Comparison of ENCODE assay signal across 11 cellular contexts in the genomic region with DNA sequence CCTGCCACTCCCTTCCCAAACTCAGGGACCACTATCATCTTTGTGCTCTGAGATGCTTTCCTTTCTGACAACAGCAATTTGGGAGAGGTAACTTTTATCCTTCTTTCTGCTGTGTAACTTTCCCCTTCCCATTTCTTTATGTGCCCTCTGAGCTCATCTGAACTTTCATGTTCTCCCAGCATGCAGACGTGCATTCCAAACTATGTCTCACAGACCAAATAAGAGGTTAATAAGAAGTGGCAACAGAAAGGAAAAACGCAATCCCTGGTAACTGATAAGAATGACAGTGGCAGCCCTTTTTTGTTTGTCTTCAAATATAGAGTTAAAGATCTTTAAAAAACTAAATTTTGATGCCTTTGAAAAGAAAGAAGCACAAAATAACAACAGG.
DNase-seq lines count a peak whose midpoint lies in the region; ATAC-seq and TF ChIP-seq lines count a peak whose summit lies in the region.
"Had no signal": no experiment of that assay in that cellular context is flagged by ENCODE, and none has a peak within 500 bp of the region (broad histone marks: within the 10 kb centered on the region; RNA-seq: fewer than 3 reads in every experiment).

No MANE protein-coding gene starts in this region.

- no peaks in the 10 kb centered on the region for H3K27me3 Mint-ChIP-seq in activated CD4-positive, alpha-beta T cell treated with anti-CD3 and anti-CD28 coated beads, Interleukin-2, amount 10 ng/mL, durations not matched to agents 7 days and 5 days
- H3K27me3 Mint-ChIP-seq in activated T-helper 1 cell treated with anti-CD3 and anti-CD28 coated beads, Interleukin-12 subunit alpha, Interleukin-12 subunit beta, Interleukin-2, Interleukin-4 antibody, amounts not matched to agents 30 ng/mL and 10 ng/mL and 1 ng/mL, durations not matched to agents 14 hours and 24 hours and 36 hours (ENCODE audit: insufficient read depth): peaks cover 5% of the 10 kb centered on the region
- H3K27me3 Mint-ChIP-seq in glutamatergic neuron (ENCODE audit: unreplicated experiment): no peaks in the 10 kb centered on the region

- no peak for TF ChIP-seq EP300 in stomach (IDR thresholded peaks at IDR 0.05)

- in situ Hi-C loops in ACHN (cut with HindIII; ENCODE audit: low pct_ligation_motif_present, low pct_unique_long_range_greater_than_20kb, low sequenced_read_pairs): no loop called here

- no peak for DNase-seq in activated CD4-positive, alpha-beta T cell treated with anti-CD3 and anti-CD28 coated beads, Interleukin-2, amount 10 ng/mL, durations not matched to agents 7 days and 5 days
- DNase-seq in activated CD4-positive, alpha-beta T cell treated with anti-CD3 and anti-CD28 coated beads for 48 hours: no peak
- no peak for DNase-seq in activated T-helper 1 cell treated with anti-CD3 and anti-CD28 coated beads, Interleukin-12 subunit alpha, Interleukin-12 subunit beta, Interleukin-2, Interleukin-4 antibody, amounts not matched to agents 30 ng/mL and 10 ng/mL and 1 ng/mL, durations not matched to agents 14 hours and 24 hours and 36 hours (ENCODE audit: low spot score)
- DNase-seq in glutamatergic neuron (no peak), stomach (no peak), GOT3 (lab: John Stamatoyannopoulos, UW) (no peak), ACHN (no peak)
- DNase-seq: amniotic stem cell, NCI-H1105, SJCRH30 had no signal

- peaks cover 31 to 64% (median 50%) of the 10 kb centered on the region in 4 donors for H3K36me3 ChIP-seq in stomach
- H3K36me3 ChIP-seq: SJCRH30 had no signal

- no peak for TF ChIP-seq POLR2A in stomach (IDR thresholded peaks at IDR 0.05)

- peaks cover 99% of the 10 kb centered on the region for H3K4me1 Mint-ChIP-seq in activated CD4-positive, alpha-beta T cell treated with anti-CD3 and anti-CD28 coated beads, Interleukin-2, amount 10 ng/mL, durations not matched to agents 7 days and 5 days
- H3K4me1 Mint-ChIP-seq in activated T-helper 1 cell treated with anti-CD3 and anti-CD28 coated beads, Interleukin-12 subunit alpha, Interleukin-12 subunit beta, Interleukin-2, Interleukin-4 antibody, amounts not matched to agents 30 ng/mL and 10 ng/mL and 1 ng/mL, durations not matched to agents 14 hours and 24 hours and 36 hours (ENCODE audit: low read depth): peaks cover 70% of the 10 kb centered on the region
- peaks cover 72% of the 10 kb centered on the region for H3K4me1 Mint-ChIP-seq in glutamatergic neuron (ENCODE audit: low read depth, unreplicated experiment)

- POLR2A ChIA-PET in activated CD4-positive, alpha-beta T cell treated with anti-CD3 and anti-CD28 coated beads, Interleukin-2, amount 10 ng/mL, durations not matched to agents 7 days and 5 days (lab: Charles Lee): no interaction called here

- no peak overlapping the region for H3K4me3 ChIP-seq in stomach
- H3K4me3 ChIP-seq: SJCRH30 had no signal

- no peak for TF ChIP-seq CTCF in glutamatergic neuron (IDR thresholded peaks at IDR 0.05; ENCODE audit: partially characterized antibody, unreplicated experiment)
- TF ChIP-seq CTCF in stomach (IDR thresholded peaks at IDR 0.05): no peak

- no peaks in the 10 kb centered on the region for H3K9me3 Mint-ChIP-seq in activated CD4-positive, alpha-beta T cell treated with anti-CD3 and anti-CD28 coated beads, Interleukin-2, amount 10 ng/mL, durations not matched to agents 7 days and 5 days
- no peaks in the 10 kb centered on the region for H3K9me3 Mint-ChIP-seq in activated T-helper 1 cell treated with anti-CD3 and anti-CD28 coated beads, Interleukin-12 subunit alpha, Interleukin-12 subunit beta, Interleukin-2, Interleukin-4 antibody, amounts not matched to agents 30 ng/mL and 10 ng/mL and 1 ng/mL, durations not matched to agents 14 hours and 24 hours and 36 hours
- H3K9me3 Mint-ChIP-seq in glutamatergic neuron (ENCODE audit: unreplicated experiment): peaks cover 5% of the 10 kb centered on the region

- intact Hi-C loops in activated T-helper 1 cell treated with anti-CD3 and anti-CD28 coated beads, Interleukin-12 subunit alpha, Interleukin-12 subunit beta, Interleukin-2, Interleukin-4 antibody, amounts not matched to agents 30 ng/mL and 10 ng/mL and 1 ng/mL, durations not matched to agents 14 hours and 24 hours and 36 hours (cut with micrococcal nuclease): loop anchor here (1.0 kb wide), 4 partner anchors 18 to 251 kb away; no protein-coding TSS in a partner anchor
- intact Hi-C loops in stomach (cut with DNase I; ENCODE audit: low total_unique reads): no loop called here

- peaks cover 86% of the 10 kb centered on the region for H3K36me3 Mint-ChIP-seq in activated CD4-positive, alpha-beta T cell treated with anti-CD3 and anti-CD28 coated beads, Interleukin-2, amount 10 ng/mL, durations not matched to agents 7 days and 5 days (ENCODE audit: low read depth)
- peaks cover 72% of the 10 kb centered on the region for H3K36me3 Mint-ChIP-seq in activated T-helper 1 cell treated with anti-CD3 and anti-CD28 coated beads, Interleukin-12 subunit alpha, Interleukin-12 subunit beta, Interleukin-2, Interleukin-4 antibody, amounts not matched to agents 30 ng/mL and 10 ng/mL and 1 ng/mL, durations not matched to agents 14 hours and 24 hours and 36 hours (ENCODE audit: low read depth)
- H3K36me3 Mint-ChIP-seq in glutamatergic neuron (ENCODE audit: unreplicated experiment): no peaks in the 10 kb centered on the region

- ATAC-seq in GM18867 (IDR thresholded peaks at IDR 0.05; ENCODE audit: unreplicated experiment): no peak

- H3K4me1 ChIP-seq in stomach: peaks cover 46 to 100% (median 87%) of the 10 kb centered on the region in 4 donors
- H3K4me1 ChIP-seq: SJCRH30 had no signal

- H3K4me3 Mint-ChIP-seq in activated CD4-positive, alpha-beta T cell treated with anti-CD3 and anti-CD28 coated beads, Interleukin-2, amount 10 ng/mL, durations not matched to agents 7 days and 5 days: no peak overlapping the region
- H3K4me3 Mint-ChIP-seq in activated T-helper 1 cell treated with anti-CD3 and anti-CD28 coated beads, Interleukin-12 subunit alpha, Interleukin-12 subunit beta, Interleukin-2, Interleukin-4 antibody, amounts not matched to agents 30 ng/mL and 10 ng/mL and 1 ng/mL, durations not matched to agents 14 hours and 24 hours and 36 hours: no peak overlapping the region
- no peak overlapping the region for H3K4me3 Mint-ChIP-seq in glutamatergic neuron (ENCODE audit: unreplicated experiment)

- CTCF ChIA-PET in activated CD4-positive, alpha-beta T cell treated with anti-CD3 and anti-CD28 coated beads, Interleukin-2, amount 10 ng/mL, durations not matched to agents 7 days and 5 days (lab: Charles Lee): interaction anchor here (1.1 kb wide), 1 partner anchor 10 kb away, joined by 3 read pairs; no protein-coding TSS in a partner anchor

- H3K27me3 ChIP-seq in stomach: no peaks in the 10 kb centered on the region
- H3K27me3 ChIP-seq: SJCRH30 had no signal

- H3K27ac Mint-ChIP-seq in activated CD4-positive, alpha-beta T cell treated with anti-CD3 and anti-CD28 coated beads, Interleukin-2, amount 10 ng/mL, durations not matched to agents 7 days and 5 days: peak overlapping the region; percentile 90
- H3K27ac Mint-ChIP-seq in activated T-helper 1 cell treated with anti-CD3 and anti-CD28 coated beads, Interleukin-12 subunit alpha, Interleukin-12 subunit beta, Interleukin-2, Interleukin-4 antibody, amounts not matched to agents 30 ng/mL and 10 ng/mL and 1 ng/mL, durations not matched to agents 14 hours and 24 hours and 36 hours: peak overlapping the region; percentile 60
- H3K27ac Mint-ChIP-seq in glutamatergic neuron (ENCODE audit: unreplicated experiment): peak overlapping the region; percentile 25

- 30 to 39% (median 36%) methylated on average over 2 of the region's 2 CpGs for WGBS in stomach, 5 donors

- no peaks in the 10 kb centered on the region for H3K9me3 ChIP-seq in stomach
- H3K9me3 ChIP-seq: SJCRH30 had no signal

- peak overlapping the region in 4 of 5 donors; percentile 63 to 81 (median 70) for H3K27ac ChIP-seq in stomach
- H3K27ac ChIP-seq: SJCRH30 had no signal

Comparison
In these comparisons a context has a peak if more than half of its experiments do, and no peak if none do; other contexts are left out.
1. H3K27ac Mint-ChIP-seq: peak in every context shown above with its lines; median percentile 90 in activated CD4-positive, alpha-beta T cell treated with anti-CD3 and anti-CD28 coated beads, Interleukin-2, amount 10 ng/mL, durations not matched to agents 7 days and 5 days; 60 in activated T-helper 1 cell treated with anti-CD3 and anti-CD28 coated beads, Interleukin-12 subunit alpha, Interleukin-12 subunit beta, Interleukin-2, Interleukin-4 antibody, amounts not matched to agents 30 ng/mL and 10 ng/mL and 1 ng/mL, durations not matched to agents 14 hours and 24 hours and 36 hours; 25 in glutamatergic neuron.